8 cellular contexts compared by ENCODE assay signal in the genomic region with DNA sequence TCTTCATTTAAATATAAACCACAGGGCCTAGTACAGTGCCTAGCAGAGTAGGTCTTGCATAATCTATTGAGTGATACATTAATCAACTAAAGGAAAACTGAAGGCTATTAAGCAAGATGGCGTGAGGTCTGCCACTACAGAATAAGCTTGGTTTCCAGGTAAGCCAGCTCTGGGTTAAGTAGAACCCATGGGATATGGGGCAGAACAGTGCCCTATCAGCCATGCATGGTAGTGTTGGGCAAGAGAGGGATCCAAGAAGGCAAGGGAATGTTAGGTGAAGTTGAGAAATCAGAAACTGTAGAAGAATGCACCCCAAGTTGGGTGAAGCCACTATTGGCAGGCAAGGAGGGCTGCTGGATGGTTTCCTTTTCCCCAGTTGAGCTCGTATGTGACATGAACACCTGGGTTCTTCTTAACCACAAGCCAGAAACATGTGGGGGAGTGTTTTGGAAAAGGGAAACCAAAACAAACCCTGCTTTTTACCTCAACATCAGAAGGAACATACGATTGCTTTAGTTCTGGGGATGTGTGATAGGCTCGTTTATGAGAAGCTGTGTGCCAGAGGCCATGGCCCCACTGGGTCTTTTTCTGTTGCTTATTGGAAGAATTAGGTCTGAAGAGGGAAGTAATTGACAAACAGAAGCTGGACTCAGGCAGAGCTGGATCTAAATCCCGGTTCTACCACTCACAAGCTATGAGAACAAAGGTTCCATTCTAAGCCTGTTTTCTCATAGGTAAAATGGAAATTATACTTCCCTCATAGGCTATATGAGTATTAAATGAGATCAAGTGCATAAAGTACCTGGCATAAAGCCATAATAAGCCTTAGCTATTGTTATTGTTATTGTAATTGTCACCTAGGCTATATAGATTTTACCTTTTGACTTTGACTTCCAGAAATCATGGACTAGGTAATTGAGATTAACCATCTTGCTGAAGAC. TPM values are rescaled to one million over a fixed set of nuclear protein-coding genes. Genes with fewer than 3 reads are reported as not detected.
A peak's percentile ranks its signal among the peaks of the same experiment; 100 is the strongest.
DNase-seq lines count a peak whose midpoint lies in the region; ATAC-seq and TF ChIP-seq lines count a peak whose summit lies in the region.

No MANE protein-coding gene starts in this region.

- peak overlapping the region; percentile 5 for H3K27ac ChIP-seq in neutrophil

- H3K36me3 ChIP-seq in neutrophil, result peaks cover 51% of the 10 kb centered on the region

- H3K4me3 Mint-ChIP-seq in activated naive CD8-positive, alpha-beta T cell treated with anti-CD3 and anti-CD28 coated beads, Interleukin-2, amount 10 ng/mL, durations not matched to agents 7 days and 5 days, result peak overlapping the region; percentile 78

- ATAC-seq in GM18511 (IDR thresholded peaks at IDR 0.05; ENCODE audit: unreplicated experiment) (peak; percentile 52), HG03521 (IDR thresholded peaks at IDR 0.05; ENCODE audit: unreplicated experiment) (peak; percentile 46), HG03460 (IDR thresholded peaks at IDR 0.05; ENCODE audit: unreplicated experiment) (no peak)
- peak; percentile 76 for ATAC-seq in activated naive CD8-positive, alpha-beta T cell treated with anti-CD3 and anti-CD28 coated beads, Interleukin-2, amount 10 ng/mL, durations not matched to agents 7 days and 5 days (ENCODE audit: low read depth)

- no peak overlapping the region for H3K4me3 ChIP-seq in neutrophil (ENCODE audit: low read depth in 1 of 2, low read length in 1 of 2)

- H3K9me3 ChIP-seq in neutrophil, result no peaks in the 10 kb centered on the region

- H3K4me1 Mint-ChIP-seq in activated naive CD8-positive, alpha-beta T cell treated with anti-CD3 and anti-CD28 coated beads, Interleukin-2, amount 10 ng/mL, durations not matched to agents 7 days and 5 days, result peaks cover 66% of the 10 kb centered on the region

- TF ChIP-seq CTCF in neutrophil (IDR thresholded peaks at IDR 0.05), result no peak

- H3K27me3 Mint-ChIP-seq in activated naive CD8-positive, alpha-beta T cell treated with anti-CD3 and anti-CD28 coated beads, Interleukin-2, amount 10 ng/mL, durations not matched to agents 7 days and 5 days, result no peaks in the 10 kb centered on the region

- no peaks in the 10 kb centered on the region for H3K27me3 ChIP-seq in neutrophil

- peaks cover 73% of the 10 kb centered on the region for H3K36me3 Mint-ChIP-seq in activated naive CD8-positive, alpha-beta T cell treated with anti-CD3 and anti-CD28 coated beads, Interleukin-2, amount 10 ng/mL, durations not matched to agents 7 days and 5 days

- H3K27ac Mint-ChIP-seq in activated naive CD8-positive, alpha-beta T cell treated with anti-CD3 and anti-CD28 coated beads, Interleukin-2, amount 10 ng/mL, durations not matched to agents 7 days and 5 days, result peak overlapping the region; percentile 96

- H3K4me1 ChIP-seq in neutrophil (ENCODE audit: control insufficient read depth in 1 of 2, insufficient read depth in 1 of 2, low read depth in 1 of 2, low read length in 1 of 2), result no peaks in the 10 kb centered on the region

- DNase-seq in activated naive CD8-positive, alpha-beta T cell treated with anti-CD3 and anti-CD28 coated beads, Interleukin-2, amount 10 ng/mL, durations not matched to agents 7 days and 5 days, result peak; percentile 51
- DNase-seq in UCSD-AML1 (lab: John Stamatoyannopoulos, UW; ENCODE audit: unreplicated experiment), result no peak
- DNase-seq in COLO668 (lab: John Stamatoyannopoulos, UW; ENCODE audit: unreplicated experiment), result no peak
- no peak for DNase-seq in NCI-H1436 (lab: John Stamatoyannopoulos, UW)

- POLR2A ChIA-PET in activated naive CD8-positive, alpha-beta T cell treated with anti-CD3 and anti-CD28 coated beads, Interleukin-2, amount 10 ng/mL, durations not matched to agents 7 days and 5 days (lab: Charles Lee), result interaction anchor here (0.7 to 5.4 kb wide), 14 partner anchors 8 to 230 kb away, joined by 3 to 68 read pairs (median 4); a partner anchor contains a TSS

- H3K9me3 Mint-ChIP-seq in activated naive CD8-positive, alpha-beta T cell treated with anti-CD3 and anti-CD28 coated beads, Interleukin-2, amount 10 ng/mL, durations not matched to agents 7 days and 5 days, result peaks cover 1% of the 10 kb centered on the region

RNA-seq across cellular contexts. Expression of a gene that starts 33.5 kb away (rescaled TPM):
- 10 to 100 TPM; 72.2 to 80.8 TPM for total RNA-seq in activated naive CD8-positive, alpha-beta T cell treated with anti-CD3 and anti-CD28 coated beads, Interleukin-2, amount 10 ng/mL, durations not matched to agents 7 days and 5 days
